In the genomic region with DNA sequence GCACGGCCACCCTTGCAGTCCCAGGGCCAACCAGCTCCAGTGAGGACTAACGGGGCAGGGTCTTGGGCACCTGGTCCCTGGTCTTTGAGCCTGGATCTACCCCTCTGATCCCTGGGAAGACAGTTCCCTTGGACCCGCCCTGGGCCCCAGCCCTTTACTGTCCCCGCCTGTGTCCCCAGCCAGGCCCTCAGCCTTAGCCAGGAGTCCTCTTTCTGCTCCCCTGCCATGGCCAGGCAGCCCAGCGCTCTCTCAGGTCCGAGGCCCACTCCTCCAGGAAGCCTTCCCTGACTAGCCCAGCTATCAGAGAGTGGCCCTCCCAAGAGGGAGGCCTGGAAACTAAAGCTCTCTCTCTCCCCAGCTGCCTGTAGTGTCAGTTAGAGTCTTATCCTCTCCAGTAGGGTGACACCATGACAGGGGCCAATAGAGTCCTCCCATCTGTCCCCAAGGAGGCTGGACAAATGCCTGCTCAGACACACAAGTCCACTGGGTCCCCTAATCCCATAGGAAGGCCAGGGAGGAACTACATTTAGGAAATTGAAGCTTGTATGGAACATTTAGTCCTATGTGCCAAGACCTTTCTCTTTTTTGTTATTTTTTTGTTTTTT, we compare ENCODE assay signal across 8 cellular contexts.
A peak's percentile ranks its signal among the peaks of the same experiment; 100 is the strongest.
DNase-seq lines count a peak whose midpoint lies in the region; ATAC-seq, FAIRE-seq and TF ChIP-seq lines count a peak whose summit lies in the region.
"Not testable (repeated sequence)": the region's sequence is repeated elsewhere in the genome, so short reads cannot be mapped to it uniquely, and the experiment has no call there.

No MANE protein-coding gene starts in this region.

- not testable (repeated sequence) for H3K27ac Mint-ChIP-seq in activated CD8-positive, alpha-beta T cell treated with anti-CD3 and anti-CD28 coated beads for 36 hours

- not testable (repeated sequence) for H3K4me2 ChIP-seq in A549

- H3K4me1 ChIP-seq in A549; lung (ENCODE audit: control insufficient read depth in 2 of 2, insufficient read depth in 2 of 2, low read length in 2 of 2): not testable (repeated sequence)

- TF ChIP-seq EP300 in A549 (IDR thresholded peaks at IDR 0.05): not testable (repeated sequence)

- not testable (repeated sequence) for TF ChIP-seq CTCF in A549 (IDR thresholded peaks at IDR 0.05); activated CD8-positive, alpha-beta T cell treated with anti-CD3 and anti-CD28 coated beads for 36 hours (IDR thresholded peaks at IDR 0.05); lung (IDR thresholded peaks at IDR 0.05; ENCODE audit: control extremely low read depth, extremely low read depth)

- not testable (repeated sequence) for H3K4me3 ChIP-seq in A549, lung

- POLR2A ChIA-PET in A549 (lab: Yijun Ruan, JAX); activated CD8-positive, alpha-beta T cell treated with anti-CD3 and anti-CD28 coated beads for 36 hours (lab: Charles Lee): not testable (repeated sequence)

- not testable (repeated sequence) for FAIRE-seq in A549 (lab: Jason Lieb, UNC)

- not testable (repeated sequence) for H3K9me3 Mint-ChIP-seq in activated CD8-positive, alpha-beta T cell treated with anti-CD3 and anti-CD28 coated beads for 36 hours

- TF ChIP-seq RAD21 in A549 (conservative IDR thresholded peaks at IDR 0.05 in 1 of 2, IDR thresholded peaks at IDR 0.05 in 1 of 2): not testable (repeated sequence)

- TF ChIP-seq POLR2A in A549 (IDR thresholded peaks at IDR 0.05; ENCODE audit: low read length): not testable (repeated sequence)

- intact Hi-C loops in activated CD8-positive, alpha-beta T cell treated with anti-CD3 and anti-CD28 coated beads for 36 hours (cut with micrococcal nuclease): not testable (repeated sequence)

- not testable (repeated sequence) for H3K4me1 Mint-ChIP-seq in activated CD8-positive, alpha-beta T cell treated with anti-CD3 and anti-CD28 coated beads for 36 hours (ENCODE audit: low read depth)

- not testable (repeated sequence) for DNase-seq in A549 (ENCODE audit: low read depth in 1 of 2, low spot score in 1 of 2); activated CD8-positive, alpha-beta T cell treated with anti-CD3 and anti-CD28 coated beads for 36 hours; lung (ENCODE audit: low spot score)

- H3K9me3 ChIP-seq in A549; lung (ENCODE audit: control insufficient read depth in 2 of 2, insufficient read depth in 1 of 2, low read length in 1 of 2): not testable (repeated sequence)

- H3K27me3 ChIP-seq in lung (ENCODE audit: control insufficient read depth, insufficient read depth): not testable (repeated sequence)

- no CpG with 5 or more reads among the region's 6 CpGs for WGBS in A549 (ENCODE audit: missing lambda C conversion rate)
- WGBS in lung, 2 donors: no CpG with 5 or more reads among the region's 6 CpGs

- H3K36me3 Mint-ChIP-seq in activated CD8-positive, alpha-beta T cell treated with anti-CD3 and anti-CD28 coated beads for 36 hours (ENCODE audit: low read depth): not testable (repeated sequence)

- CTCF ChIA-PET in A549 (lab: Yijun Ruan, JAX); activated CD8-positive, alpha-beta T cell treated with anti-CD3 and anti-CD28 coated beads for 36 hours (lab: Charles Lee): not testable (repeated sequence)

- not testable (repeated sequence) for H3K27ac ChIP-seq in A549; lung (ENCODE audit: low read depth in 1 of 2, low read length in 1 of 2)

- ATAC-seq in A549 (peak; percentile 40 to 48; a peak in 5 of 6 replicates), GM19043 (IDR thresholded peaks at IDR 0.05; ENCODE audit: low read depth, unreplicated experiment) (peak; percentile 28), GM21423 (IDR thresholded peaks at IDR 0.05; ENCODE audit: unreplicated experiment) (peak; percentile 24), HG02610 (IDR thresholded peaks at IDR 0.05; ENCODE audit: unreplicated experiment) (peak; percentile 12), HG03025 (IDR thresholded peaks at IDR 0.05; ENCODE audit: low FRiP score, unreplicated experiment) (peak; percentile 29), HG03342 (IDR thresholded peaks at IDR 0.05; ENCODE audit: unreplicated experiment) (peak; percentile 41), lung (ENCODE audit: insufficient read depth, low FRiP score) (peak; percentile 30)
- peak; percentile 34 for ATAC-seq in activated CD8-positive, alpha-beta T cell treated with anti-CD3 and anti-CD28 coated beads for 36 hours

- not testable (repeated sequence) for H3K27me3 Mint-ChIP-seq in activated CD8-positive, alpha-beta T cell treated with anti-CD3 and anti-CD28 coated beads for 36 hours

- H3K4me3 Mint-ChIP-seq in activated CD8-positive, alpha-beta T cell treated with anti-CD3 and anti-CD28 coated beads for 36 hours: not testable (repeated sequence)

- H3K36me3 ChIP-seq in lung (ENCODE audit: control insufficient read depth in 2 of 2, insufficient read depth in 2 of 2, low read length in 2 of 2): not testable (repeated sequence)
